Comparison of ENCODE assay signal across 8 cellular contexts in genomic region chr10:81071087-81071796, GRCh38.
"Had no signal": no experiment of that assay in that cellular context is flagged by ENCODE, and none has a peak within 500 bp of the region (broad histone marks: within the 10 kb centered on the region; RNA-seq: fewer than 3 reads in every experiment).

No MANE protein-coding gene starts in this region.

- H3K27ac ChIP-seq: HL-60 had no signal

- H2AFZ ChIP-seq: GM23338 had no signal

- H3K36me3 ChIP-seq: HAP-1 had no signal

- DNase-seq: H7, HFFc6, Kasumi-1, KG1 had no signal

- H3K9me3 ChIP-seq: HAP-1 had no signal

- H3K4me3 ChIP-seq: GM23338, HAP-1 had no signal

- ATAC-seq: GM23338, HCT116 had no signal

- H3K4me2 ChIP-seq: GM23338 had no signal

- H3K4me1 ChIP-seq: HAP-1 had no signal
